In the genomic region with DNA sequence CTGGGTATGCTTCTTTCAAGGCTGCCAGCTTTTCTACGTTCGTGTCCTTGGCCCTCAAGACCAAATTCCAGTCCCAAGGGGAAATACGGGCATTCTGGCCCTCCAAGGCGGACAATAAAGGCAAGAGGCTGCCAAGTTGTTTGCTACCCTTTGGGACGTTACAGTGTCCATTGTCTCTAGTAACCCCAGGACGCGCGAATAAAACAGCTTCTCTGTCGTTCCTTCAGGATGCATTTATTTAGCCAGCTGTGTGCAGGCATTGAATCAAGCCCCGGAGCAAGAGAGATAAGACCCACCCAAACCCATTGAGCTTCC, we compare ENCODE assay signal across 8 cellular contexts. TPM values are rescaled to one million over a fixed set of nuclear protein-coding genes. Genes with fewer than 3 reads are reported as not detected.
DNase-seq lines count a peak whose midpoint lies in the region; ATAC-seq and TF ChIP-seq lines count a peak whose summit lies in the region.

No MANE protein-coding gene starts in this region.

- POLR2A ChIA-PET in HEK293 (lab: Yijun Ruan, JAX), result interaction anchor here (0.6 to 3.7 kb wide), 29 partner anchors 9 to 393 kb away, joined by 3 to 46 read pairs (median 6); a partner anchor contains a TSS
- POLR2A ChIA-PET in activated CD4-positive, alpha-beta memory T cell treated with anti-CD3 and anti-CD28 coated beads, Interleukin-2, amount 10 ng/mL, durations not matched to agents 7 days and 5 days (lab: Charles Lee), result interaction anchor here (0.7 to 4.3 kb wide), 27 partner anchors 9 to 258 kb away, joined by 3 to 39 read pairs (median 12); a partner anchor contains a TSS

- H3K4me1 Mint-ChIP-seq in activated CD4-positive, alpha-beta memory T cell treated with anti-CD3 and anti-CD28 coated beads, Interleukin-2, amount 10 ng/mL, durations not matched to agents 7 days and 5 days, result peaks cover 30% of the 10 kb centered on the region
- peaks cover 34% of the 10 kb centered on the region for H3K4me1 Mint-ChIP-seq in stimulated activated memory B cell treated with anti-CD40 and anti-IgM and Interleukin-4, amounts not matched to agents 10 μg/mL and 1 μg/mL and 100 μg/mL, for 72 hours

- no peak for ATAC-seq in stimulated activated memory B cell treated with anti-CD40 and anti-IgM and Interleukin-4, amounts not matched to agents 10 μg/mL and 1 μg/mL and 100 μg/mL, for 72 hours
- ATAC-seq in GM19324 (IDR thresholded peaks at IDR 0.05; ENCODE audit: low FRiP score, unreplicated experiment), result no peak
- ATAC-seq in HG03457 (IDR thresholded peaks at IDR 0.05; ENCODE audit: unreplicated experiment), result no peak

- peak overlapping the region; percentile 93 for H3K4me3 Mint-ChIP-seq in activated CD4-positive, alpha-beta memory T cell treated with anti-CD3 and anti-CD28 coated beads, Interleukin-2, amount 10 ng/mL, durations not matched to agents 7 days and 5 days
- peak overlapping the region; percentile 87 for H3K4me3 Mint-ChIP-seq in stimulated activated memory B cell treated with anti-CD40 and anti-IgM and Interleukin-4, amounts not matched to agents 10 μg/mL and 1 μg/mL and 100 μg/mL, for 72 hours

- no peak for DNase-seq in activated CD4-positive, alpha-beta memory T cell treated with anti-CD3 and anti-CD28 coated beads, Interleukin-2, amount 10 ng/mL, durations not matched to agents 7 days and 5 days
- DNase-seq in medulla oblongata (ENCODE audit: extremely low spot score), result no peak
- no peak for DNase-seq in activated CD4-positive, CD25-positive, alpha-beta regulatory T cell treated with anti-CD3 and anti-CD28 coated beads, Interleukin-2, amount 50 U/mL, for 72 hours

- CTCF ChIA-PET in HEK293 (lab: Yijun Ruan, JAX), result interaction anchor here (0.6 to 4.3 kb wide), 19 partner anchors 9 to 221 kb away, joined by 3 to 62 read pairs (median 5); a partner anchor contains a TSS
- CTCF ChIA-PET in activated CD4-positive, alpha-beta memory T cell treated with anti-CD3 and anti-CD28 coated beads, Interleukin-2, amount 10 ng/mL, durations not matched to agents 7 days and 5 days (lab: Charles Lee), result interaction anchor here (1.0 to 5.6 kb wide), 27 partner anchors 10 to 414 kb away, joined by 3 to 65 read pairs (median 6); a partner anchor contains a TSS

- H3K27ac Mint-ChIP-seq in activated CD4-positive, alpha-beta memory T cell treated with anti-CD3 and anti-CD28 coated beads, Interleukin-2, amount 10 ng/mL, durations not matched to agents 7 days and 5 days, result peak overlapping the region; percentile 84
- H3K27ac Mint-ChIP-seq in stimulated activated memory B cell treated with anti-CD40 and anti-IgM and Interleukin-4, amounts not matched to agents 10 μg/mL and 1 μg/mL and 100 μg/mL, for 72 hours, result peak overlapping the region; percentile 91

- H3K27me3 Mint-ChIP-seq in activated CD4-positive, alpha-beta memory T cell treated with anti-CD3 and anti-CD28 coated beads, Interleukin-2, amount 10 ng/mL, durations not matched to agents 7 days and 5 days, result no peaks in the 10 kb centered on the region
- no peaks in the 10 kb centered on the region for H3K27me3 Mint-ChIP-seq in stimulated activated memory B cell treated with anti-CD40 and anti-IgM and Interleukin-4, amounts not matched to agents 10 μg/mL and 1 μg/mL and 100 μg/mL, for 72 hours

- no peaks in the 10 kb centered on the region for H3K9me3 ChIP-seq in HEK293 (ENCODE audit: control insufficient read depth, insufficient read depth, low read depth, low read length)

- H3K27ac ChIP-seq in HEK293 (ENCODE audit: extremely low read depth, low read depth, low read length), result peak overlapping the region; percentile 83

- H3K9me3 Mint-ChIP-seq in activated CD4-positive, alpha-beta memory T cell treated with anti-CD3 and anti-CD28 coated beads, Interleukin-2, amount 10 ng/mL, durations not matched to agents 7 days and 5 days, result no peaks in the 10 kb centered on the region
- H3K9me3 Mint-ChIP-seq in stimulated activated memory B cell treated with anti-CD40 and anti-IgM and Interleukin-4, amounts not matched to agents 10 μg/mL and 1 μg/mL and 100 μg/mL, for 72 hours, result no peaks in the 10 kb centered on the region

- H3K4me1 ChIP-seq in HEK293 (ENCODE audit: control insufficient read depth, insufficient read depth, low read length), result peaks cover 26% of the 10 kb centered on the region

- TF ChIP-seq CTCF in HEK293 (tag by site-specific recombination; IDR thresholded peaks at IDR 0.05), result no peak

- peaks cover 19% of the 10 kb centered on the region for H3K36me3 Mint-ChIP-seq in activated CD4-positive, alpha-beta memory T cell treated with anti-CD3 and anti-CD28 coated beads, Interleukin-2, amount 10 ng/mL, durations not matched to agents 7 days and 5 days (ENCODE audit: low read depth)
- peaks cover 16% of the 10 kb centered on the region for H3K36me3 Mint-ChIP-seq in stimulated activated memory B cell treated with anti-CD40 and anti-IgM and Interleukin-4, amounts not matched to agents 10 μg/mL and 1 μg/mL and 100 μg/mL, for 72 hours

- peak overlapping the region; percentile 81 for H3K4me3 ChIP-seq in HEK293 (ENCODE audit: low read depth, low read length)
- H3K4me3 ChIP-seq in iPS-11a (ENCODE audit: low read depth, low read length), result peak overlapping the region; percentile 94

- peaks cover 12 to 20% of the 10 kb centered on the region in 2 experiments; a peak in 2 of 3 replicates for H3K36me3 ChIP-seq in HEK293 (ENCODE audit: control insufficient read depth in 2 of 2, insufficient read depth in 1 of 2, low read length in 2 of 2)

TF ChIP-seq in HEK293, 187 proteins besides CTCF, POLR2A, EP300 and RAD21:
- TF ChIP-seq ZNF423 (tag by site-specific recombination; IDR thresholded peaks at IDR 0.05) (no peak), ZNF624 (tag by site-specific recombination; IDR thresholded peaks at IDR 0.05) (no peak), ZNF830 (tag by site-specific recombination; IDR thresholded peaks at IDR 0.05; ENCODE audit: low read depth) (no peak), ZNF266 (tag by site-specific recombination; IDR thresholded peaks at IDR 0.05; ENCODE audit: low read depth) (no peak; the same call in 1 of the 2 replicates), OSR2 (tag by site-specific recombination; IDR thresholded peaks at IDR 0.05) (no peak)
- TF ChIP-seq, protein P1, sequence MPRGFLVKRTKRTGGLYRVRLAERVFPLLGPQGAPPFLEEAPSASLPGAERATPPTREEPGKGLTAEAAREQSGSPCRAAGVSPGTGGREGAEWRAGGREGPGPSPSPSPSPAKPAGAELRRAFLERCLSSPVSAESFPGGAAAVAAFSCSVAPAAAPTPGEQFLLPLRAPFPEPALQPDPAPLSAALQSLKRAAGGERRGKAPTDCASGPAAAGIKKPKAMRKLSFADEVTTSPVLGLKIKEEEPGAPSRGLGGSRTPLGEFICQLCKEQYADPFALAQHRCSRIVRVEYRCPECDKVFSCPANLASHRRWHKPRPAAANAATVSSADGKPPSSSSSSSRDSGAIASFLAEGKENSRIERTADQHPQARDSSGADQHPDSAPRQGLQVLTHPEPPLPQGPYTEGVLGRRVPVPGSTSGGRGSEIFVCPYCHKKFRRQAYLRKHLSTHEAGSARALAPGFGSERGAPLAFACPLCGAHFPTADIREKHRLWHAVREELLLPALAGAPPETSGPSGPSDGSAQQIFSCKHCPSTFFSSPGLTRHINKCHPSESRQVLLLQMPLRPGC (tag by site-specific recombination; IDR thresholded peaks at IDR 0.05), result no peak

RNA-seq across cellular contexts. Expression of a gene that starts 0.6 kb away (rescaled TPM):
- 10 to 100 TPM; 45.4 to 49.6 TPM for total RNA-seq in activated CD4-positive, alpha-beta memory T cell treated with anti-CD3 and anti-CD28 coated beads, Interleukin-2, amount 10 ng/mL, durations not matched to agents 7 days and 5 days

RNA-seq across cellular contexts. Expression of a gene that starts 25.6 kb away (rescaled TPM):
- total RNA-seq in activated CD4-positive, alpha-beta memory T cell treated with anti-CD3 and anti-CD28 coated beads, Interleukin-2, amount 10 ng/mL, durations not matched to agents 7 days and 5 days, result under 1 TPM; 0.50 to 0.63 TPM

RNA-seq across cellular contexts. Expression of a gene that starts 33.7 kb away (rescaled TPM):
- total RNA-seq in activated CD4-positive, alpha-beta memory T cell treated with anti-CD3 and anti-CD28 coated beads, Interleukin-2, amount 10 ng/mL, durations not matched to agents 7 days and 5 days, result 100 to 1,000 TPM; 242 TPM

RNA-seq across cellular contexts. Expression of a gene that starts 34.0 kb away (rescaled TPM):
- 10 to 100 TPM; 24.2 to 24.9 TPM for total RNA-seq in activated CD4-positive, alpha-beta memory T cell treated with anti-CD3 and anti-CD28 coated beads, Interleukin-2, amount 10 ng/mL, durations not matched to agents 7 days and 5 days

RNA-seq across cellular contexts. Expression of a gene that starts 40.5 kb away (rescaled TPM):
- 1 to 10 TPM in 1 of 2 experiments, under 1 TPM in 1; 0.38 to 1.4 TPM for total RNA-seq in activated CD4-positive, alpha-beta memory T cell treated with anti-CD3 and anti-CD28 coated beads, Interleukin-2, amount 10 ng/mL, durations not matched to agents 7 days and 5 days
